Comparison of ENCODE assay signal across 1 cellular context in genomic region chr12:124918622-124918988, GRCh38.
A peak's percentile ranks its signal among the peaks of the same experiment; 100 is the strongest.
TF ChIP-seq lines count a peak whose summit lies in the region.
"Not testable (repeated sequence)": the region's sequence is repeated elsewhere in the genome, so short reads cannot be mapped to it uniquely, and the experiment has no call there.

No MANE protein-coding gene starts in this region.

TF ChIP-seq in HepG2, 621 proteins besides CTCF, POLR2A, EP300 and RAD21:
- TF ChIP-seq ZNF772 (CRISPR knock-in tag; IDR thresholded peaks at IDR 0.05): 0 out of 2 replicates have a peak, but pooled peaks have one; percentile 53
- TF ChIP-seq ARNT2 (CRISPR knock-in tag; IDR thresholded peaks at IDR 0.05; ENCODE audit: low read depth): 0 out of 2 replicates have a peak, but pooled peaks have one; percentile 21
- TF ChIP-seq ZNF747 (CRISPR knock-in tag; IDR thresholded peaks at IDR 0.05; ENCODE audit: borderline replicate concordance): 0 out of 2 replicates have a peak, but pooled peaks have one; percentile 34
- TF ChIP-seq ZNF646 (CRISPR knock-in tag; IDR thresholded peaks at IDR 0.05): 0 out of 2 replicates have a peak, but pooled peaks have one; percentile 15
- 0 out of 2 replicates have a peak, but pooled peaks have one; percentile 5 for TF ChIP-seq RCOR2 (CRISPR knock-in tag; IDR thresholded peaks at IDR 0.05)
- TF ChIP-seq CREB1 (IDR thresholded peaks at IDR 0.05); MAZ (IDR thresholded peaks at IDR 0.05; ENCODE audit: borderline replicate concordance, low read depth, low read length): not testable (repeated sequence)
- TF ChIP-seq CREB1 (CRISPR knock-in tag; IDR thresholded peaks at IDR 0.05): 0 out of 2 replicates have a peak, but pooled peaks have one; percentile 20
- TF ChIP-seq ZMYM3 (CRISPR knock-in tag; IDR thresholded peaks at IDR 0.05): peak; percentile 71; the same call in 1 of the 2 replicates
- TF ChIP-seq ZNF138 (CRISPR knock-in tag; IDR thresholded peaks at IDR 0.05; ENCODE audit: low read depth): 0 out of 2 replicates have a peak, but pooled peaks have one; percentile 42
- peak; percentile 54; the same call in 1 of the 2 replicates for TF ChIP-seq ZNF788 (CRISPR knock-in tag; IDR thresholded peaks at IDR 0.05; ENCODE audit: borderline replicate concordance)
- TF ChIP-seq ZNF724P (CRISPR knock-in tag; IDR thresholded peaks at IDR 0.05; ENCODE audit: borderline replicate concordance): 0 out of 2 replicates have a peak, but pooled peaks have one; percentile 19
- TF ChIP-seq HDAC1 (CRISPR knock-in tag; IDR thresholded peaks at IDR 0.05): 0 out of 2 replicates have a peak, but pooled peaks have one; percentile 7
- 0 out of 2 replicates have a peak, but pooled peaks have one; percentile 36 for TF ChIP-seq MAZ (CRISPR knock-in tag; IDR thresholded peaks at IDR 0.05; ENCODE audit: low read depth)
